2 cellular contexts compared by ENCODE assay signal in genomic region chr6:131037194-131037897, GRCh38.
TF ChIP-seq lines count a peak whose summit lies in the region.

No MANE protein-coding gene starts in this region.

TF ChIP-seq in HepG2, 621 proteins besides CTCF, POLR2A, EP300 and RAD21:
- TF ChIP-seq ZNF770 (CRISPR knock-in tag; IDR thresholded peaks at IDR 0.05) (peak; percentile 92), GLI4 (CRISPR knock-in tag; IDR thresholded peaks at IDR 0.05; ENCODE audit: borderline replicate concordance) (no peak), SOX13 (IDR thresholded peaks at IDR 0.05) (no peak), SOX13 (CRISPR knock-in tag; conservative IDR thresholded peaks at IDR 0.05 in 1 of 2, IDR thresholded peaks at IDR 0.05 in 1 of 2) (no peak), ZNF383 (CRISPR knock-in tag; IDR thresholded peaks at IDR 0.05; ENCODE audit: borderline replicate concordance) (no peak), SMARCC2 (IDR thresholded peaks at IDR 0.05) (no peak), ZNF687 (CRISPR knock-in tag; IDR thresholded peaks at IDR 0.05) (peak; percentile 15; the same call in 1 of the 2 replicates), ADNP (CRISPR knock-in tag; IDR thresholded peaks at IDR 0.05) (peak; percentile 46; the same call in 1 of the 2 replicates), KDM1A (CRISPR knock-in tag; IDR thresholded peaks at IDR 0.05) (0 out of 2 replicates have a peak, but pooled peaks have one; percentile 15), ZMYM4 (CRISPR knock-in tag; IDR thresholded peaks at IDR 0.05) (0 out of 2 replicates have a peak, but pooled peaks have one; percentile 19), ZBTB38 (CRISPR knock-in tag; IDR thresholded peaks at IDR 0.05) (peak; percentile 70; the same call in 1 of the 2 replicates), TBX2 (CRISPR knock-in tag; IDR thresholded peaks at IDR 0.05; ENCODE audit: borderline replicate concordance) (no peak)

TF ChIP-seq in K562, 482 proteins besides CTCF, POLR2A, EP300 and RAD21:
- TF ChIP-seq PHTF2 (CRISPR knock-in tag; IDR thresholded peaks at IDR 0.05): no peak
- no peak for TF ChIP-seq JUN (IDR thresholded peaks at IDR 0.05; ENCODE audit: borderline replicate concordance, low read depth, low read length)
- TF ChIP-seq JUN (CRISPR knock-in tag; IDR thresholded peaks at IDR 0.05; ENCODE audit: borderline replicate concordance): no peak
- TF ChIP-seq MTA2 (IDR thresholded peaks at IDR 0.05; ENCODE audit: low read depth): no peak
TF ChIP-seq in K562: peak in this region for 0.
